20 cellular contexts compared by ENCODE assay signal in the genomic region with DNA sequence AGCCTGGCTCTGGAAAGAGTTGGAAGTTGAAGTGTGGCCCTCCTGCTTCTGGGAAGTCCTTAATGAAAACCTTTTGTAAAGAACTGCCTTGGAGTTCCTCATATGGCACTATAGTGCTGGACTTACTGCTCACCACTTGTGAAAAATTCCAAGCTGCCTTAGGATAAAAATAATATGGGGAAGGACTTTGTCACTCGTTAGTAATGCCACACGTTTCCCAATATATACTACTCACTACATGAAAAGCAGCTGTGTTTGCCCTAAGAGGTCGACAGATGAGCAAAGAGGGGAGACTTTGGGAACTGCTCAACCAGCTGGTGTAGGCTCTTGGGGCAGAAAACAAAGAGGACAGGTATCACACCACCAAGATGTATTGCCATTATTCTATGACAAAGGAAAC.
"Had no signal": no experiment of that assay in that cellular context is flagged by ENCODE, and none has a peak within 500 bp of the region (broad histone marks: within the 10 kb centered on the region; RNA-seq: fewer than 3 reads in every experiment).

No MANE protein-coding gene starts in this region.

- H3K4me3 Mint-ChIP-seq: activated CD4-positive, alpha-beta T cell treated with anti-CD3 and anti-CD28 coated beads, Interleukin-2, amount 10 ng/mL, durations not matched to agents 7 days and 5 days; activated CD8-positive, alpha-beta T cell treated with anti-CD3 and anti-CD28 coated beads, Interleukin-2, amount 10 ng/mL, durations not matched to agents 7 days and 5 days; activated T-cell treated with anti-CD3 and anti-CD28 coated beads, Interleukin-2, amount 50 U/mL, for 24 hours; stimulated activated naive CD8-positive, alpha-beta T cell treated with anti-CD3 and anti-CD28 coated beads, Interleukin-15, Interleukin-2, amounts not matched to agents 100 ng/mL and 50 ng/mL, for 24 hours had no signal

- H3K4me1 ChIP-seq: colonic mucosa, prostate gland, transverse colon, uterus had no signal

- H3K27me3 ChIP-seq: brain microvascular endothelial cell, colonic mucosa, gastroesophageal sphincter, heart left ventricle, right atrium auricular region, transverse colon, uterus had no signal

- H3K4me3 ChIP-seq: colonic mucosa, gastroesophageal sphincter, heart left ventricle, prostate gland, right atrium auricular region, skin epidermis, transverse colon, uterus had no signal

- DNase-seq: activated CD4-positive, alpha-beta T cell treated with anti-CD3 and anti-CD28 coated beads, Interleukin-2, amount 10 ng/mL, durations not matched to agents 7 days and 5 days; activated CD8-positive, alpha-beta T cell treated with anti-CD3 and anti-CD28 coated beads, Interleukin-2, amount 10 ng/mL, durations not matched to agents 7 days and 5 days; activated naive CD4-positive, alpha-beta T cell treated with Interleukin-2 at 50 U/mL for 16 hours; activated T-cell treated with anti-CD3 and anti-CD28 coated beads, Interleukin-2, amount 50 U/mL, for 24 hours; anterior cingulate cortex; brain microvascular endothelial cell; central memory CD4-positive, alpha-beta T cell; colonic mucosa; heart left ventricle; stimulated activated CD4-positive, alpha-beta T cell treated with anti-CD3 and anti-CD28 coated beads, Interleukin-15, amount 100 ng/mL, for 24 hours; stimulated activated CD4-positive, alpha-beta T cell treated with anti-CD3 and anti-CD28 coated beads, Interleukin-2, amount 100 ng/mL, for 48 hours; T1000; transverse colon; uterus had no signal

- H3K27ac Mint-ChIP-seq: activated CD4-positive, alpha-beta T cell treated with anti-CD3 and anti-CD28 coated beads, Interleukin-2, amount 10 ng/mL, durations not matched to agents 7 days and 5 days; activated CD8-positive, alpha-beta T cell treated with anti-CD3 and anti-CD28 coated beads, Interleukin-2, amount 10 ng/mL, durations not matched to agents 7 days and 5 days; activated T-cell treated with anti-CD3 and anti-CD28 coated beads, Interleukin-2, amount 50 U/mL, for 24 hours; activated T-helper 2 cell treated with anti-CD3 and anti-CD28 coated beads, Interferon-gamma antibody, Interleukin-2, Interleukin-4, amounts not matched to agents 10 μg/mL and 5 μg/mL and 100 μg/mL, durations not matched to agents 14 hours and 24 hours and 36 hours; stimulated activated naive CD8-positive, alpha-beta T cell treated with anti-CD3 and anti-CD28 coated beads, Interleukin-15, Interleukin-2, amounts not matched to agents 100 ng/mL and 50 ng/mL, for 24 hours had no signal

- H3K27ac ChIP-seq: brain microvascular endothelial cell, colonic mucosa, gastroesophageal sphincter, heart left ventricle, prostate gland, right atrium auricular region, skin epidermis, transverse colon had no signal

- H3K9me3 Mint-ChIP-seq: activated CD4-positive, alpha-beta T cell treated with anti-CD3 and anti-CD28 coated beads, Interleukin-2, amount 10 ng/mL, durations not matched to agents 7 days and 5 days; activated T-cell treated with anti-CD3 and anti-CD28 coated beads, Interleukin-2, amount 50 U/mL, for 24 hours; activated T-helper 2 cell treated with anti-CD3 and anti-CD28 coated beads, Interferon-gamma antibody, Interleukin-2, Interleukin-4, amounts not matched to agents 10 μg/mL and 5 μg/mL and 100 μg/mL, durations not matched to agents 14 hours and 24 hours and 36 hours; stimulated activated naive CD8-positive, alpha-beta T cell treated with anti-CD3 and anti-CD28 coated beads, Interleukin-15, Interleukin-2, amounts not matched to agents 100 ng/mL and 50 ng/mL, for 24 hours had no signal

- H3K36me3 ChIP-seq: brain microvascular endothelial cell, colonic mucosa, gastroesophageal sphincter, heart left ventricle, prostate gland, right atrium auricular region, transverse colon, uterus had no signal

- H3K9me3 ChIP-seq: colonic mucosa, gastroesophageal sphincter, heart left ventricle, prostate gland, right atrium auricular region, transverse colon, uterus had no signal
